17 cellular contexts compared by ENCODE assay signal in the genomic region with DNA sequence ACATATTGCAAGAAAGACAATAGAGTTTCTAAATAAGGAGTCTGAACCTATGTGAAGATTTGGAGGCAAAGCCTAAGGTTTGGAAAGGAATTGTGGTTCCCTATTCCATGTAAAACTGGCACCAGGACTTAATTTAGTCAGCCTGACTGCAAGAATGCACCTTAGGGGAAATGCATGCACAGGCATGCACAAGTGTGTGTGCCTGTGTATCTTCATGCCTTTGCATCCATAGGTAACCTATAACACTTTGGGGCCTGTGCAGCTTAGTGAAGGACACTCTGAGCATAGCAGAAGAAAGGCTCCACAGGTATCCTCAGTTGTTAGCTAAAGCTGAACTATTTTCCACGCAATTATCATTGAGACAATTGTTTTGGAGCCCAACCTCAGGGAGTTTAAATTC.
"Had no signal": no experiment of that assay in that cellular context is flagged by ENCODE, and none has a peak within 500 bp of the region (broad histone marks: within the 10 kb centered on the region; RNA-seq: fewer than 3 reads in every experiment).

No MANE protein-coding gene starts in this region.

- H3K36me3 ChIP-seq: left lung, pancreas, tibial artery, uterus had no signal

- H3K27ac ChIP-seq: left lung, pancreas, tibial artery, uterus had no signal

- H3K36me3 Mint-ChIP-seq: activated naive CD4-positive, alpha-beta T cell treated with anti-CD3 and anti-CD28 coated beads, Interleukin-2, amount 50 U/mL, for 24 hours; naive B cell had no signal

- H3K4me1 Mint-ChIP-seq: activated naive CD4-positive, alpha-beta T cell treated with anti-CD3 and anti-CD28 coated beads, Interleukin-2, amount 50 U/mL, for 24 hours; naive B cell had no signal

- ATAC-seq: activated CD8-positive, alpha-beta T cell treated with anti-CD3 and anti-CD28 coated beads for 36 hours; activated T-cell treated with anti-CD3 and anti-CD28 coated beads, Interleukin-2, amount 50 U/mL, for 4 hours; left lung; pancreas had no signal

- H3K4me3 Mint-ChIP-seq: activated CD8-positive, alpha-beta T cell treated with anti-CD3 and anti-CD28 coated beads for 36 hours; activated naive CD4-positive, alpha-beta T cell treated with anti-CD3 and anti-CD28 coated beads, Interleukin-2, amount 50 U/mL, for 24 hours; activated T-cell treated with anti-CD3 and anti-CD28 coated beads, Interleukin-2, amount 50 U/mL, for 4 hours; naive B cell had no signal

- H3K27ac Mint-ChIP-seq: activated CD8-positive, alpha-beta T cell treated with anti-CD3 and anti-CD28 coated beads for 36 hours; activated naive CD4-positive, alpha-beta T cell treated with anti-CD3 and anti-CD28 coated beads, Interleukin-2, amount 50 U/mL, for 24 hours; naive B cell had no signal

- H3K9me3 Mint-ChIP-seq: activated CD8-positive, alpha-beta T cell treated with anti-CD3 and anti-CD28 coated beads for 36 hours; activated naive CD4-positive, alpha-beta T cell treated with anti-CD3 and anti-CD28 coated beads, Interleukin-2, amount 50 U/mL, for 24 hours; activated T-cell treated with anti-CD3 and anti-CD28 coated beads, Interleukin-2, amount 50 U/mL, for 4 hours; naive B cell had no signal

- DNase-seq: activated CD4-positive, alpha-beta T cell treated with anti-CD3 and anti-CD28 coated beads for 4 hours; activated CD8-positive, alpha-beta T cell treated with anti-CD3 and anti-CD28 coated beads for 36 hours; activated effector memory CD4-positive, alpha-beta T cell treated with Interleukin-2 at 50 U/mL for 16 hours; activated T-cell treated with anti-CD3 and anti-CD28 coated beads, Interleukin-2, amount 50 U/mL, for 4 hours; caudate nucleus; foreskin fibroblast; glutamatergic neuron; left lung; naive B cell; pancreas; stimulated activated CD4-positive, alpha-beta T cell treated with anti-CD3 and anti-CD28 coated beads, Interleukin-15, amount 100 ng/mL, for 24 hours; stimulated activated CD4-positive, alpha-beta T cell treated with anti-CD3 and anti-CD28 coated beads, Interleukin-4, amount 100 ng/mL, for 24 hours; stimulated activated naive CD4-positive, alpha-beta T cell; tibial artery; uterus had no signal

- H3K4me3 ChIP-seq: left lung, pancreas, tibial artery, uterus had no signal

- H3K27me3 Mint-ChIP-seq: naive B cell had no signal

- FAIRE-seq: colon, pancreas had no signal

- H3K9me3 ChIP-seq: left lung, pancreas, tibial artery, uterus had no signal

- H3K4me1 ChIP-seq: left lung, pancreas, tibial artery, uterus had no signal

- H3K27me3 ChIP-seq: left lung, pancreas, tibial artery, uterus had no signal
